ENCODE assay signal across 21 cellular contexts in genomic region chr17:40017422-40018080, GRCh38. TPM values are rescaled to one million over a fixed set of nuclear protein-coding genes. Genes with fewer than 3 reads are reported as not detected.
DNase-seq lines count a peak whose midpoint lies in the region; ATAC-seq and TF ChIP-seq lines count a peak whose summit lies in the region.
"Had no signal": no experiment of that assay in that cellular context is flagged by ENCODE, and none has a peak within 500 bp of the region (broad histone marks: within the 10 kb centered on the region; RNA-seq: fewer than 3 reads in every experiment).

No MANE protein-coding gene starts in this region.

- H2AFZ ChIP-seq in mesenchymal stem cell (ENCODE audit: low read depth, low read length): no peak overlapping the region

- peaks cover 30% of the 10 kb centered on the region for H3K36me3 Mint-ChIP-seq in endodermal cell (ENCODE audit: low read depth)

- no peak overlapping the region for H3K4ac ChIP-seq in mesenchymal stem cell (ENCODE audit: low read depth in 1 of 2, low read length in 2 of 2)

- H3K27me3 Mint-ChIP-seq in endodermal cell (ENCODE audit: insufficient read depth): no peaks in the 10 kb centered on the region
- H3K27me3 Mint-ChIP-seq: B cell; naive thymus-derived CD8-positive, alpha-beta T cell had no signal

- peak overlapping the region; percentile 65 for H4K91ac ChIP-seq in mesenchymal stem cell (ENCODE audit: low read length)

- H2AK5ac ChIP-seq in mesenchymal stem cell (ENCODE audit: low read length, severe bottlenecking): no peak overlapping the region

- H3K9ac ChIP-seq in HUES48 (ENCODE audit: low read depth, low read length): no peak overlapping the region
- no peak overlapping the region for H3K9ac ChIP-seq in endodermal cell (ENCODE audit: extremely low read depth, low read length, poor library complexity, severe bottlenecking)
- peak overlapping the region; percentile 51 for H3K9ac ChIP-seq in mesenchymal stem cell (ENCODE audit: low read length)
- H3K9ac ChIP-seq in stomach smooth muscle (ENCODE audit: low read length in 2 of 2): peak overlapping the region; percentile 21 to 42

- no peak for ATAC-seq in HG02678 (IDR thresholded peaks at IDR 0.05; ENCODE audit: unreplicated experiment)
- no peak for ATAC-seq in HG03469 (IDR thresholded peaks at IDR 0.05; ENCODE audit: unreplicated experiment)
- ATAC-seq: naive thymus-derived CD8-positive, alpha-beta T cell had no signal

- in situ Hi-C loops in ACHN (cut with HindIII; ENCODE audit: low pct_ligation_motif_present, low pct_unique_long_range_greater_than_20kb, low sequenced_read_pairs): no loop called here

- H4K8ac ChIP-seq in mesenchymal stem cell (ENCODE audit: low read length): no peak overlapping the region

- 72 to 75% methylated on average over 11 to 15 of the region's 15 CpGs for WGBS in endodermal cell (ENCODE audit: insufficient coverage in 1 of 2, insufficient read length in 1 of 2), 2 experiments
- WGBS in mesenchymal stem cell: 75% methylated on average over 14 of the region's 15 CpGs

- peaks cover 30% of the 10 kb centered on the region for H3K36me3 ChIP-seq in HUES48 (ENCODE audit: control insufficient read depth, insufficient read depth, low read length)
- peaks cover 12% of the 10 kb centered on the region for H3K36me3 ChIP-seq in endodermal cell (ENCODE audit: control insufficient read depth, insufficient read depth, low read length)
- H3K36me3 ChIP-seq in mesenchymal stem cell (ENCODE audit: control insufficient read depth in 1 of 2, insufficient read depth in 2 of 2, low read depth in 1 of 2, low read length in 2 of 2): peaks cover 12 to 39% of the 10 kb centered on the region in 2 experiments
- peaks cover 4 to 16% of the 10 kb centered on the region in 2 donors for H3K36me3 ChIP-seq in stomach smooth muscle (ENCODE audit: control insufficient read depth in 2 of 2, insufficient read depth in 2 of 2, low read length in 2 of 2)

- H2BK5ac ChIP-seq in mesenchymal stem cell (ENCODE audit: low read depth, low read length, poor library complexity, severe bottlenecking): no peak overlapping the region

- no peaks in the 10 kb centered on the region for H3K9me3 Mint-ChIP-seq in endodermal cell
- H3K9me3 Mint-ChIP-seq: activated CD4-positive, alpha-beta memory T cell treated with anti-CD3 and anti-CD28 coated beads for 36 hours; naive thymus-derived CD8-positive, alpha-beta T cell had no signal

- TF ChIP-seq CTCF in endodermal cell (conservative IDR thresholded peaks at IDR 0.05): no peak

- no peaks in the 10 kb centered on the region for H3K79me1 ChIP-seq in mesenchymal stem cell (replicated peaks; ENCODE audit: low read length, poor library complexity, severe bottlenecking)

- no peak overlapping the region for H2BK120ac ChIP-seq in mesenchymal stem cell (ENCODE audit: low read depth, low read length)

- peak overlapping the region; percentile 84 for H3K27ac ChIP-seq in HUES48 (ENCODE audit: low read depth, low read length)
- H3K27ac ChIP-seq in endodermal cell (ENCODE audit: low read depth, low read length): no peak overlapping the region
- H3K27ac ChIP-seq in mesenchymal stem cell (ENCODE audit: low read length, poor library complexity, severe bottlenecking): no peak overlapping the region
- peak overlapping the region; percentile 58 for H3K27ac ChIP-seq in stomach smooth muscle (ENCODE audit: low read length)

- no peak overlapping the region for H3K4me3 Mint-ChIP-seq in endodermal cell
- H3K4me3 Mint-ChIP-seq: activated CD4-positive, alpha-beta memory T cell treated with anti-CD3 and anti-CD28 coated beads for 36 hours; B cell; naive thymus-derived CD8-positive, alpha-beta T cell had no signal

- peak; percentile 54 for DNase-seq in endodermal cell
- no peak for DNase-seq in mesenchymal stem cell
- DNase-seq in NCI-H774 (lab: John Stamatoyannopoulos, UW): no peak
- DNase-seq in ACHN: no peak
- DNase-seq: activated CD4-positive, alpha-beta memory T cell treated with anti-CD3 and anti-CD28 coated beads for 36 hours; activated T-cell treated with anti-CD3 and anti-CD28 coated beads, Interleukin-2, amount 50 U/mL, for 48 hours; KG1; NCI-H1092; NCI-H82; stimulated activated CD4-positive, alpha-beta T cell treated with anti-CD3 and anti-CD28 coated beads, Interleukin-2, amount 100 ng/mL, for 24 hours had no signal

- H3K4me1 ChIP-seq in HUES48 (ENCODE audit: control insufficient read depth, insufficient read depth, low read length): peaks cover 15% of the 10 kb centered on the region
- peaks cover 5% of the 10 kb centered on the region for H3K4me1 ChIP-seq in endodermal cell (ENCODE audit: control insufficient read depth, insufficient read depth, low read length)
- H3K4me1 ChIP-seq in mesenchymal stem cell (ENCODE audit: control insufficient read depth, insufficient read depth, low read depth, low read length): peaks cover 53% of the 10 kb centered on the region
- H3K4me1 ChIP-seq in stomach smooth muscle (ENCODE audit: control insufficient read depth, insufficient read depth, low read length): peaks cover 45% of the 10 kb centered on the region

- no peak overlapping the region for H3K14ac ChIP-seq in mesenchymal stem cell (ENCODE audit: low read length in 2 of 2)

- H2BK12ac ChIP-seq in mesenchymal stem cell (ENCODE audit: low read length in 2 of 2): no peak overlapping the region

- H3K23ac ChIP-seq in mesenchymal stem cell (ENCODE audit: low read length in 2 of 2): no peak overlapping the region

- peaks cover 14% of the 10 kb centered on the region for H3K4me1 Mint-ChIP-seq in endodermal cell
- H3K4me1 Mint-ChIP-seq: B cell had no signal

- no peak overlapping the region for H2BK15ac ChIP-seq in mesenchymal stem cell (ENCODE audit: low read depth, poor library complexity, severe bottlenecking)

- no peak overlapping the region for H3K27ac Mint-ChIP-seq in endodermal cell
- H3K27ac Mint-ChIP-seq: activated CD4-positive, alpha-beta memory T cell treated with anti-CD3 and anti-CD28 coated beads for 36 hours; B cell had no signal

- H3K4me3 ChIP-seq in HUES48 (ENCODE audit: low read depth, low read length): no peak overlapping the region
- no peak overlapping the region for H3K4me3 ChIP-seq in endodermal cell (ENCODE audit: low read length)
- H3K4me3 ChIP-seq in mesenchymal stem cell (ENCODE audit: insufficient read depth in 1 of 2, low read depth in 1 of 2, low read length in 2 of 2): peak overlapping the region in 1 of 2 experiments; percentile 25
- peak overlapping the region in 1 of 2 donors; percentile 15 for H3K4me3 ChIP-seq in stomach smooth muscle (ENCODE audit: low read length in 2 of 2)
- H3K4me3 ChIP-seq: lung had no signal

- H3K4me2 ChIP-seq in mesenchymal stem cell (ENCODE audit: low read length, poor library complexity, severe bottlenecking): no peak overlapping the region

- H3K9me3 ChIP-seq in HUES48 (ENCODE audit: control insufficient read depth, insufficient read depth, low read length) (no peaks in the 10 kb centered on the region), endodermal cell (ENCODE audit: control insufficient read depth, low read length) (no peaks in the 10 kb centered on the region), mesenchymal stem cell (ENCODE audit: control insufficient read depth, low read length) (no peaks in the 10 kb centered on the region), stomach smooth muscle (ENCODE audit: control insufficient read depth in 2 of 2, low read length in 2 of 2) (no peaks in the 10 kb centered on the region)

- H3K27me3 ChIP-seq in HUES48 (ENCODE audit: control insufficient read depth, insufficient read depth, low read length) (no peaks in the 10 kb centered on the region), endodermal cell (ENCODE audit: control insufficient read depth, insufficient read depth, low read length, poor library complexity, severe bottlenecking) (no peaks in the 10 kb centered on the region), mesenchymal stem cell (ENCODE audit: control insufficient read depth in 1 of 2, insufficient read depth in 1 of 2, low read length in 2 of 2) (no peaks in the 10 kb centered on the region), stomach smooth muscle (ENCODE audit: control insufficient read depth in 1 of 2, insufficient read depth in 2 of 2, low read length in 2 of 2) (no peaks in the 10 kb centered on the region)

- no peak overlapping the region for H3K18ac ChIP-seq in mesenchymal stem cell (ENCODE audit: low read depth in 1 of 2, low read length in 2 of 2)

RNA-seq across cellular contexts. Expression of gene CSF3, which starts 2.3 kb away (rescaled TPM):
- not detected for total RNA-seq in endodermal cell
- polyA plus RNA-seq in endodermal cell (2013, experiment 1 of 2): not detected
- not detected for polyA plus RNA-seq in endodermal cell (2013, experiment 2 of 2)
- not detected for polyA plus RNA-seq in mesenchymal stem cell (2013, experiment 1 of 2)
- polyA plus RNA-seq in mesenchymal stem cell (2013, experiment 2 of 2): 0.05 TPM
- total RNA-seq: activated CD4-positive, alpha-beta memory T cell treated with anti-CD3 and anti-CD28 coated beads for 36 hours; B cell; frontal cortex; naive thymus-derived CD8-positive, alpha-beta T cell; renal cortical epithelial cell; temporal lobe had no signal
- polyA plus RNA-seq: naive thymus-derived CD8-positive, alpha-beta T cell had no signal

RNA-seq across cellular contexts. Expression of gene MED24, which starts 36.7 kb away (rescaled TPM):
- total RNA-seq in endodermal cell: 100 to 1,000 TPM; 106 to 124 TPM
- polyA plus RNA-seq in endodermal cell (2013, experiment 1 of 2): 119 TPM
- polyA plus RNA-seq in endodermal cell (2013, experiment 2 of 2): 101 TPM
- polyA plus RNA-seq in mesenchymal stem cell (2013, experiment 1 of 2): 35.2 TPM
- 35.4 TPM for polyA plus RNA-seq in mesenchymal stem cell (2013, experiment 2 of 2)

RNA-seq across cellular contexts. Expression of gene PSMD3, which starts 36.9 kb away (rescaled TPM):
- 100 to 1,000 TPM; 152 to 164 TPM for total RNA-seq in endodermal cell
- polyA plus RNA-seq in endodermal cell (2013, experiment 1 of 2): 142 TPM
- 132 TPM for polyA plus RNA-seq in endodermal cell (2013, experiment 2 of 2)
- 79.8 TPM for polyA plus RNA-seq in mesenchymal stem cell (2013, experiment 1 of 2)
- 79.0 TPM for polyA plus RNA-seq in mesenchymal stem cell (2013, experiment 2 of 2)

RNA-seq across cellular contexts. Expression of gene THRA, which starts 45.2 kb away (rescaled TPM):
- total RNA-seq in endodermal cell: 10 to 100 TPM; 12.7 to 14.4 TPM
- polyA plus RNA-seq in endodermal cell (2013, experiment 1 of 2): 16.0 TPM
- polyA plus RNA-seq in endodermal cell (2013, experiment 2 of 2): 15.5 TPM
- polyA plus RNA-seq in mesenchymal stem cell (2013, experiment 1 of 2): 24.1 TPM
- polyA plus RNA-seq in mesenchymal stem cell (2013, experiment 2 of 2): 23.2 TPM

RNA-seq across cellular contexts. Expression of gene GSDMA, which starts 54.7 kb away (rescaled TPM):
- total RNA-seq in endodermal cell: not detected
- polyA plus RNA-seq in endodermal cell (2013, experiment 1 of 2): not detected
- polyA plus RNA-seq in endodermal cell (2013, experiment 2 of 2): not detected
- not detected for polyA plus RNA-seq in mesenchymal stem cell (2013, experiment 1 of 2)
- polyA plus RNA-seq in mesenchymal stem cell (2013, experiment 2 of 2): not detected
- total RNA-seq: B cell; cerebellum; naive thymus-derived CD8-positive, alpha-beta T cell; renal cortical epithelial cell had no signal

Comparison
In these comparisons a context has a peak if more than half of its experiments do, and no peak if none do; other contexts are left out.
1. H3K27ac ChIP-seq: peak in HUES48 (single experiment) and stomach smooth muscle (single experiment); none in endodermal cell (single experiment) and mesenchymal stem cell (single experiment).
2. H3K9ac ChIP-seq: peak in mesenchymal stem cell (single experiment) and stomach smooth muscle (2 of 2); none in HUES48 (single experiment) and endodermal cell (single experiment).